ENCODE assay signal across 23 cellular contexts in the genomic region with DNA sequence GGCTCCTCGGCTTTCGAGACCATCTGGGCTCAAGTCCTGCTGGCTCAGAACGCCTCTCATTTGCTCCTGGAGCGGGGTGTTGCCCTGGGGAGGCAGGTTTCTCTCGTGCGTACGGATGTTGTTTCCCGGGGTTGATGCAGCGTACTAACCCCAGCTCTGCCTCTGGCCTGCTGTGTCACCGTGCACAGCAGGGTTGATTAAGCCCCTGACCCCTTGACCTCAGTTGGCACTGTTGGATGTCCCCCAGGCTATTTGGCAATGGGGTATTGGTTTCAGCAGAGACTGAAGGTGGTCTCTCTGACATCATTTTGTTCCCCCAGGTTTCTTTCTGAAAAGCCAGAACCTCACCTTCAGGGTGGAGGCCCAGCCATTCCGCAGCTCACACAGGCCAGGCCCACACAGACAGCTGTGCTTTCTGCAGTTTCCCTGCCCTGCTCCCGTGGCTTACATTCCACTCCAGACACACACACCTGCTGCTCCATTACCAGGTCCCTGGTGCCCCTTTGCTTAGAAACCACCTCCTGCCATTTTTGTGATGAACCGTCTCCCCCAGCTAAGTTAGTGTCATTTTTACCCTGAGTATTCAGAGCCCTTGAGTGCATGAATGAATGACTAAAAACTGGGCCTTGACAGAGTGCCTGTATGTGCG.
DNase-seq lines count a peak whose midpoint lies in the region; ATAC-seq, FAIRE-seq and TF ChIP-seq lines count a peak whose summit lies in the region.
"Had no signal": no experiment of that assay in that cellular context is flagged by ENCODE, and none has a peak within 500 bp of the region (broad histone marks: within the 10 kb centered on the region; RNA-seq: fewer than 3 reads in every experiment).

No MANE protein-coding gene starts in this region.

- in situ Hi-C loops in HepG2 (cut with HindIII; ENCODE audit: extremely low pct_ligation_motif_present, low pct_unique_long_range_greater_than_20kb) (no loop called here), GM13976 (cut with MboI; ENCODE audit: low sequenced_read_pairs, unreplicated experiment) (no loop called here)

- TF ChIP-seq POLR2A in HepG2 (IDR thresholded peaks at IDR 0.05; ENCODE audit: insufficient read depth in 1 of 2, low read depth in 2 of 2, low read length in 2 of 2), result no peak
- TF ChIP-seq POLR2A in right lobe of liver (IDR thresholded peaks at IDR 0.05), result no peak

- no peak for TF ChIP-seq CTCF in HepG2 (CRISPR knock-in tag; IDR thresholded peaks at IDR 0.05)
- no peak for TF ChIP-seq CTCF in right lobe of liver (IDR thresholded peaks at IDR 0.05)
- TF ChIP-seq CTCF in WERI-Rb-1 (IDR thresholded peaks at IDR 0.05; ENCODE audit: low read depth, low read length), result no peak
- no peak for TF ChIP-seq CTCF in GM13976 (IDR thresholded peaks at IDR 0.05; ENCODE audit: borderline replicate concordance, control extremely low read depth, extremely low read depth, insufficient read depth, missing control alignments)

- peaks cover 12% of the 10 kb centered on the region for H3K79me2 ChIP-seq in HepG2 (ENCODE audit: insufficient read depth, low read length)

- no peaks in the 10 kb centered on the region for H4K20me1 ChIP-seq in HepG2 (ENCODE audit: insufficient read depth, low read length)

- ATAC-seq in HepG2 (no peak), right lobe of liver (no peak), GM18873 (IDR thresholded peaks at IDR 0.05; ENCODE audit: low FRiP score, unreplicated experiment) (no peak)
- ATAC-seq: activated CD4-positive, alpha-beta T cell treated with anti-CD3 and anti-CD28 coated beads for 36 hours; T-helper 17 cell had no signal

- H2AFZ ChIP-seq in HepG2 (ENCODE audit: low read length), result no peak overlapping the region

- H3K27ac ChIP-seq in HepG2 (ENCODE audit: extremely low read length, insufficient read depth, low read length) (peak overlapping the region; percentile 3), right lobe of liver (no peak overlapping the region), WERI-Rb-1 (peak overlapping the region; percentile 98)
- H3K27ac ChIP-seq: C4-2B, uterus had no signal

- FAIRE-seq in HepG2 (lab: Jason Lieb, UNC), result no peak

- no peak overlapping the region for H3K4me2 ChIP-seq in HepG2 (ENCODE audit: low read depth, low read length)
- H3K4me2 ChIP-seq: SK-N-SH had no signal

- intact Hi-C loops in HepG2 (cut with micrococcal nuclease; ENCODE audit: unreplicated experiment), result no loop called here
- intact Hi-C loops in right lobe of liver (cut with DNase I), result loop anchor here in 1 of 2 donors (10.0 kb wide), 1 partner anchor 57 kb away; no protein-coding TSS in a partner anchor

- H3K36me3 ChIP-seq in HepG2 (replicated peaks in 1 of 2; ENCODE audit: control insufficient read depth in 1 of 2, insufficient read depth in 2 of 2, low read length in 2 of 2), result peaks cover 5 to 8% of the 10 kb centered on the region in 2 experiments; a peak in 4 of 5 replicates
- H3K36me3 ChIP-seq in right lobe of liver, result no peaks in the 10 kb centered on the region
- H3K36me3 ChIP-seq in WERI-Rb-1, result peaks cover 16% of the 10 kb centered on the region
- no peaks in the 10 kb centered on the region for H3K36me3 ChIP-seq in iPS-15b (ENCODE audit: control insufficient read depth, insufficient read depth, low read length)
- H3K36me3 ChIP-seq: uterus had no signal

- BruUV-seq in HepG2 (replicated peaks; lab: Mats Ljungman, UMichigan), result no TSS peak

- POLR2A ChIA-PET in HepG2 (lab: Yijun Ruan, JAX), result interaction anchor here (0.6 kb wide), 1 partner anchor 41 kb away, joined by 3 read pairs; no protein-coding TSS in a partner anchor

- DNase-seq in HepG2 (ENCODE audit: low spot score) (no peak), right lobe of liver (no peak), WERI-Rb-1 (peak; percentile 38), superior temporal gyrus (ENCODE audit: extremely low spot score) (no peak), GM13976 (ENCODE audit: low spot score) (no peak)
- DNase-seq in stimulated activated CD4-positive, alpha-beta T cell treated with anti-CD3 and anti-CD28 coated beads, Interleukin-15, amount 100 ng/mL, for 24 hours, result no peak
- DNase-seq: activated CD4-positive, alpha-beta T cell treated with anti-CD3 and anti-CD28 coated beads for 36 hours; activated CD8-positive, alpha-beta memory T cell treated with anti-CD3 and anti-CD28 coated beads for 24 hours; activated naive CD4-positive, alpha-beta T cell treated with anti-CD3 and anti-CD28 coated beads for 36 hours; activated T-cell treated with anti-CD3 and anti-CD28 coated beads, Interleukin-2, amount 50 U/mL, for 24 hours; Calu3; cortex of kidney; HFFc6; mammary epithelial cell; NCI-H526 treated with DMSO at 0.1 percent for 48 hours; nucleus accumbens; SK-N-SH; stimulated activated CD4-positive, alpha-beta T cell treated with anti-CD3 and anti-CD28 coated beads, Interleukin-2, amount 100 ng/mL, for 24 hours; T-helper 17 cell; uterus had no signal

- TF ChIP-seq EP300 in HepG2 (IDR thresholded peaks at IDR 0.05; ENCODE audit: low read depth in 2 of 2, low read length in 2 of 2) (no peak), HepG2 (CRISPR knock-in tag; IDR thresholded peaks at IDR 0.05; ENCODE audit: borderline replicate concordance) (no peak)

- CTCF ChIA-PET in HepG2 (lab: Yijun Ruan, JAX; ENCODE audit: low intra/inter-chr PET ratio, low total read pairs), result no interaction called here

- H3K9ac ChIP-seq in HepG2 (ENCODE audit: insufficient read depth, low read depth, low read length) (no peak overlapping the region), iPS-15b (ENCODE audit: low read depth, low read length) (peak overlapping the region; percentile 16)
- H3K9ac ChIP-seq: SK-N-SH had no signal

- 94% methylated on average over 14 of the region's 14 CpGs for WGBS in HepG2 (ENCODE audit: low lambda C conversion rate)
- WGBS in right lobe of liver (ENCODE audit: insufficient coverage, low coverage, low lambda C conversion rate, missing lambda C conversion rate), result 100% methylated on average over 8 of the region's 14 CpGs

- H3K27me3 ChIP-seq in HepG2 (ENCODE audit: control insufficient read depth in 1 of 2, insufficient read depth in 2 of 2, low read length in 2 of 2) (no peaks in the 10 kb centered on the region; a peak in 1 of 5 replicates), right lobe of liver (no peaks in the 10 kb centered on the region), WERI-Rb-1 (ENCODE audit: insufficient read depth, low read depth, severe bottlenecking) (no peaks in the 10 kb centered on the region), iPS-15b (ENCODE audit: control insufficient read depth, insufficient read depth, low read length) (no peaks in the 10 kb centered on the region)
- H3K27me3 ChIP-seq: uterus had no signal

- no peaks in the 10 kb centered on the region for H3K9me3 ChIP-seq in HepG2 (ENCODE audit: low read length)
- no peaks in the 10 kb centered on the region for H3K9me3 ChIP-seq in right lobe of liver
- no peaks in the 10 kb centered on the region for H3K9me3 ChIP-seq in WERI-Rb-1 (ENCODE audit: severe bottlenecking)
- no peaks in the 10 kb centered on the region for H3K9me3 ChIP-seq in iPS-15b (ENCODE audit: control insufficient read depth, insufficient read depth, low read length)
- H3K9me3 ChIP-seq: SK-N-SH, uterus had no signal

- TF ChIP-seq RAD21 in HepG2 (CRISPR knock-in tag; IDR thresholded peaks at IDR 0.05), result no peak

- H3K4me3 ChIP-seq in HepG2 (replicated peaks in 1 of 3; ENCODE audit: insufficient read depth in 1 of 3, low read depth in 2 of 3, low read length in 3 of 3) (no peak overlapping the region), right lobe of liver (no peak overlapping the region), WERI-Rb-1 (ENCODE audit: low read depth, low read length) (no peak overlapping the region), iPS-15b (ENCODE audit: low read depth, low read length) (no peak overlapping the region)
- H3K4me3 ChIP-seq: uterus had no signal

- peaks cover 34% of the 10 kb centered on the region for H3K4me1 ChIP-seq in HepG2 (ENCODE audit: insufficient read depth, low read length)
- H3K4me1 ChIP-seq in right lobe of liver, result peaks cover 0 to 10% (median 0%) of the 10 kb centered on the region in 4 donors
- H3K4me1 ChIP-seq in iPS-15b (ENCODE audit: control insufficient read depth, insufficient read depth, low read length), result peaks cover 9% of the 10 kb centered on the region
- H3K4me1 ChIP-seq: uterus had no signal

TF ChIP-seq in HepG2, 621 proteins besides CTCF, POLR2A, EP300 and RAD21 (continues in another document):
- TF ChIP-seq, protein P1, sequence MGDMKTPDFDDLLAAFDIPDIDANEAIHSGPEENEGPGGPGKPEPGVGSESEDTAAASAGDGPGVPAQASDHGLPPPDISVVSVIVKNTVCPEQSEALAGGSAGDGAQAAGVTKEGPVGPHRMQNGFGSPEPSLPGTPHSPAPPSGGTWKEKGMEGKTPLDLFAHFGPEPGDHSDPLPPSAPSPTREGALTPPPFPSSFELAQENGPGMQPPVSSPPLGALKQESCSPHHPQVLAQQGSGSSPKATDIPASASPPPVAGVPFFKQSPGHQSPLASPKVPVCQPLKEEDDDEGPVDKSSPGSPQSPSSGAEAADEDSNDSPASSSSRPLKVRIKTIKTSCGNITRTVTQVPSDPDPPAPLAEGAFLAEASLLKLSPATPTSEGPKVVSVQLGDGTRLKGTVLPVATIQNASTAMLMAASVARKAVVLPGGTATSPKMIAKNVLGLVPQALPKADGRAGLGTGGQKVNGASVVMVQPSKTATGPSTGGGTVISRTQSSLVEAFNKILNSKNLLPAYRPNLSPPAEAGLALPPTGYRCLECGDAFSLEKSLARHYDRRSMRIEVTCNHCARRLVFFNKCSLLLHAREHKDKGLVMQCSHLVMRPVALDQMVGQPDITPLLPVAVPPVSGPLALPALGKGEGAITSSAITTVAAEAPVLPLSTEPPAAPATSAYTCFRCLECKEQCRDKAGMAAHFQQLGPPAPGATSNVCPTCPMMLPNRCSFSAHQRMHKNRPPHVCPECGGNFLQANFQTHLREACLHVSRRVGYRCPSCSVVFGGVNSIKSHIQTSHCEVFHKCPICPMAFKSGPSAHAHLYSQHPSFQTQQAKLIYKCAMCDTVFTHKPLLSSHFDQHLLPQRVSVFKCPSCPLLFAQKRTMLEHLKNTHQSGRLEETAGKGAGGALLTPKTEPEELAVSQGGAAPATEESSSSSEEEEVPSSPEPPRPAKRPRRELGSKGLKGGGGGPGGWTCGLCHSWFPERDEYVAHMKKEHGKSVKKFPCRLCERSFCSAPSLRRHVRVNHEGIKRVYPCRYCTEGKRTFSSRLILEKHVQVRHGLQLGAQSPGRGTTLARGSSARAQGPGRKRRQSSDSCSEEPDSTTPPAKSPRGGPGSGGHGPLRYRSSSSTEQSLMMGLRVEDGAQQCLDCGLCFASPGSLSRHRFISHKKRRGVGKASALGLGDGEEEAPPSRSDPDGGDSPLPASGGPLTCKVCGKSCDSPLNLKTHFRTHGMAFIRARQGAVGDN (CRISPR knock-in tag; IDR thresholded peaks at IDR 0.05), result peak; percentile 37
- TF ChIP-seq YEATS2 (CRISPR knock-in tag; IDR thresholded peaks at IDR 0.05; ENCODE audit: borderline replicate concordance), result no peak

Comparison
In these comparisons a context has a peak if more than half of its experiments do, and no peak if none do; other contexts are left out.
1. H3K27ac ChIP-seq: peak in HepG2 (single experiment) and WERI-Rb-1 (single experiment); none in right lobe of liver (0 of 3).